8 cellular contexts compared by ENCODE assay signal in genomic region chr5:125484272-125485002, GRCh38.
A peak's percentile ranks its signal among the peaks of the same experiment; 100 is the strongest.
DNase-seq lines count a peak whose midpoint lies in the region; ATAC-seq and TF ChIP-seq lines count a peak whose summit lies in the region.

No MANE protein-coding gene starts in this region.

- POLR2A ChIA-PET in Panc1 (lab: Charles Lee): no interaction called here

- peaks cover 78% of the 10 kb centered on the region for H3K4me1 Mint-ChIP-seq in nephron progenitor cell

- H3K4me3 Mint-ChIP-seq in nephron progenitor cell: peak overlapping the region; percentile 54

- in situ Hi-C loops in Panc1 (cut with HindIII; ENCODE audit: low pct_unique_long_range_greater_than_20kb, low sequenced_read_pairs): no loop called here

- H3K27ac Mint-ChIP-seq in nephron progenitor cell: peak overlapping the region; percentile 97

- H3K4me1 ChIP-seq in Panc1 (ENCODE audit: control insufficient read depth, insufficient read depth, low read length): peaks cover 39% of the 10 kb centered on the region

- no peaks in the 10 kb centered on the region; the same call in 1 of the 2 replicates for H3K36me3 ChIP-seq in Panc1 (ENCODE audit: control insufficient read depth, insufficient read depth, low read length)

- no peaks in the 10 kb centered on the region for H3K27me3 ChIP-seq in Panc1 (ENCODE audit: control insufficient read depth, insufficient read depth, low read length)

- H3K27me3 Mint-ChIP-seq in nephron progenitor cell (ENCODE audit: low read depth, poor library complexity): no peaks in the 10 kb centered on the region

- peaks cover 20% of the 10 kb centered on the region; the same call in 1 of the 2 replicates for H3K9me3 ChIP-seq in Panc1 (ENCODE audit: control insufficient read depth, insufficient read depth, low read depth, low read length)

- H3K9me3 Mint-ChIP-seq in nephron progenitor cell: peaks cover 9% of the 10 kb centered on the region

- no peaks in the 10 kb centered on the region for H3K36me3 Mint-ChIP-seq in nephron progenitor cell (ENCODE audit: low read depth)

- intact Hi-C loops in Panc1 (cut with micrococcal nuclease; ENCODE audit: unreplicated experiment): loop anchor here (1.0 to 10.0 kb wide), 5 partner anchors 62 to 740 kb away; partner anchors contain the start of gene ZNF608

- ATAC-seq in HG03442 (IDR thresholded peaks at IDR 0.05; ENCODE audit: unreplicated experiment) (peak; percentile 27), Panc1 (peak; percentile 89), GM19324 (IDR thresholded peaks at IDR 0.05; ENCODE audit: low FRiP score, unreplicated experiment) (no peak), GM18498 (IDR thresholded peaks at IDR 0.05; ENCODE audit: unreplicated experiment) (no peak), GM19463 (IDR thresholded peaks at IDR 0.05; ENCODE audit: unreplicated experiment) (no peak)

- TF ChIP-seq CTCF in Panc1 (IDR thresholded peaks at IDR 0.05) (no peak), nephron progenitor cell (IDR thresholded peaks at IDR 0.05) (no peak)

- peak overlapping the region; percentile 18 to 41; a peak in 3 of 4 replicates for H3K4me3 ChIP-seq in Panc1 (ENCODE audit: low read depth in 2 of 2, low read length in 2 of 2)

- peak overlapping the region; percentile 100 for H3K27ac ChIP-seq in Panc1 (ENCODE audit: low read length)

- DNase-seq in Panc1 (ENCODE audit: low read depth, low spot score) (peak; percentile 78), fibroblast of gingiva (ENCODE audit: low read depth) (peak; percentile 96), nephron progenitor cell (peak; percentile 28), KG1 (lab: John Stamatoyannopoulos, UW) (no peak)

- CTCF ChIA-PET in Panc1 (lab: Charles Lee): no interaction called here

- no TSS peak for BruUV-seq in Panc1 (replicated peaks; lab: Mats Ljungman, UMichigan)

Comparison
In these comparisons a context has a peak if more than half of its experiments do, and no peak if none do; other contexts are left out.
1. ATAC-seq: peak in HG03442 (single experiment) and Panc1 (single experiment); none in GM19324 (single experiment), GM18498 (single experiment) and GM19463 (single experiment).